In the genomic region with DNA sequence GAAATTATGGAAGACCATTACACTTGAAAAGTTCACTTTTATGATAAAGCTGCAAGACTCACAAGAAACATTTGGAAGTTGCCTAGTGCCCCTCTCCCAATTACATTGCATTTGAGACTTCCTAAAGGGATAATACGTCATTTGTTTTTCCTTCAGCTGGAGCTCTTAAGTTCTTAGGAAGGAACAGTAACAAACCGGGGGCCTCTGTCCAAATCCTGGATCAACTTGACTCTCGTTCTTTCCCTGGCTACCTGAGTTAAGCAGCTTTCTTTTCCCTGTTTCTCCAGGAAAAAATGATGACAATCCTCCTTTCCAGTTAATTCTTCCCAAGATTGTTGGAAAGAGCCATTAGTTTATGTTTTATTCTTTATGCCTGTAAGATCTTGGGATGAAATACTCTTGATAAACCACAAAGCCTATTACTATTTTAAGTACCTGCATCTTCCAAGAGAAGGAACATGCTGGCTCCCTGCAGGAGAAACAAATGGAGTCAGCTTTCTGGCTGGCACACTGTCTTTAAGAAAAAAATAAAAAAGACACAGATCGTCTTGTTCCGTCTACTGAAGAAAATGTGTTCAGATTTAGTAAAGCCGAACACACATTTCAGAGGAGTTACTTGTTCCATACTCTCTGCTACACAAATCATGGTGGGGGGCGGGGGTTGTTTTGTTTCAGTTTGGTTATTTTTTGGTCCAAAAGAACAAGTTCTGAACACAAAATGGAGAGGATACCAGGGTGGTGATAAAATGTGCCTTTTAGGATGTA, we compare ENCODE assay signal across 1 cellular context.
TF ChIP-seq lines count a peak whose summit lies in the region.

No MANE protein-coding gene starts in this region.

TF ChIP-seq in HepG2, 621 proteins besides CTCF, POLR2A, EP300 and RAD21:
- TF ChIP-seq SP5 (CRISPR knock-in tag; IDR thresholded peaks at IDR 0.05; ENCODE audit: borderline replicate concordance, low read depth), result no peak
- TF ChIP-seq ZFP41 (CRISPR knock-in tag; IDR thresholded peaks at IDR 0.05; ENCODE audit: borderline replicate concordance), result no peak
- TF ChIP-seq SRSF4 (IDR thresholded peaks at IDR 0.05; ENCODE audit: low read depth, low read length, poor library complexity, severe bottlenecking), result no peak
